ENCODE assay signal across 26 cellular contexts in the genomic region with DNA sequence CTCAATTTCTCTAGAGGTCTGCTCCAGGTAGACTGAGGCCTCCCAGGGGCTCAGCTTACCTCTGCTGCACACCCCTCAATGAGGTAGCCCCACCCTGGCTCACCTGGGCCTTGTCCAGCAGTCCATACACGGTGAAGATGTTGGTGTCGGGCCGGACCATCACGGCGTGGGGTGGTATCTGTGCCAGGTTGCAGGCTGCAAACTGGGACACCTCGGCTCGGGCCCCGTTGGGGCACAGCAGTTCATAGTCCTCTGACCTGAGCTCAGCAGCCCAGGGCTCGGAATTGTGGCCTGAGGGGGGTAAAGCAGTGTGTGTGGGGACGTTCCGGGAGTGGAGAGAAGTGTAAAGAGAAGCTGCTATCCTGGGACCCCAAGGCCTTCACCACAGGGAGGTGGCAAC. TPM values are rescaled to one million over a fixed set of nuclear protein-coding genes. Genes with fewer than 3 reads are reported as not detected.
"Had no signal": no experiment of that assay in that cellular context is flagged by ENCODE, and none has a peak within 500 bp of the region (broad histone marks: within the 10 kb centered on the region; RNA-seq: fewer than 3 reads in every experiment).

No MANE protein-coding gene starts in this region.

- H3K27me3 ChIP-seq: brain microvascular endothelial cell, cardiac muscle cell, SJCRH30 had no signal

- H3K36me3 ChIP-seq: brain microvascular endothelial cell, cardiac muscle cell, SJCRH30 had no signal

- H3K9ac ChIP-seq: SK-N-SH had no signal

- H3K9me3 ChIP-seq: SJCRH30, SK-N-SH had no signal

- H3K4me2 ChIP-seq: SK-N-SH had no signal

- DNase-seq: activated CD4-positive, alpha-beta memory T cell treated with anti-CD3 and anti-CD28 coated beads for 36 hours; activated CD4-positive, alpha-beta T cell treated with anti-CD3 and anti-CD28 coated beads, Interleukin-2, amount 10 ng/mL, durations not matched to agents 7 days and 5 days; activated CD4-positive, CD25-positive, alpha-beta regulatory T cell; activated CD8-positive, alpha-beta memory T cell treated with anti-CD3 and anti-CD28 coated beads for 24 hours; activated gamma-delta T cell; activated naive CD4-positive, alpha-beta T cell treated with anti-CD3 and anti-CD28 coated beads for 36 hours; activated T-cell treated with anti-CD3 and anti-CD28 coated beads, Interleukin-2, amount 50 U/mL, for 48 hours; amygdala; brain microvascular endothelial cell; Karpas-422; MM.1S; NCI-H1105 treated with DMSO at 0.1 percent for 48 hours; NCI-H1436 treated with DMSO at 0.1 percent for 48 hours; NCI-H187 treated with DMSO at 0.1 percent for 48 hours; NCI-H2081 treated with DMSO at 0.1 percent for 48 hours; NCI-H446 treated with DMSO at 0.1 percent for 48 hours; NCI-H524 treated with DMSO at 0.1 percent for 48 hours; NCI-H82; SJCRH30; SK-N-SH; T-helper 1 cell had no signal

- H3K4me1 ChIP-seq: SJCRH30 had no signal

- H3K27ac ChIP-seq: brain microvascular endothelial cell, cardiac muscle cell, SJCRH30, VCaP had no signal

- ATAC-seq: activated T-helper 17 cell treated with anti-CD3 and anti-CD28 coated beads, Interleukin-2, amount 50 U/mL, for 72 hours; Right ventricle myocardium inferior had no signal

- H3K4me3 ChIP-seq: cardiac muscle cell, SJCRH30 had no signal

RNA-seq across cellular contexts. Expression of gene PIGZ, which starts 37.8 kb away (rescaled TPM):
- total RNA-seq: OCI-LY7 had no signal
